Comparison of ENCODE assay signal across 35 cellular contexts in genomic region chr20:42941629-42942028, GRCh38.
"Had no signal": no experiment of that assay in that cellular context is flagged by ENCODE, and none has a peak within 500 bp of the region (broad histone marks: within the 10 kb centered on the region; RNA-seq: fewer than 3 reads in every experiment).

No MANE protein-coding gene starts in this region.

- H3K4me3 Mint-ChIP-seq: activated B cell treated with CpG ODN at 0.5 μM for 24 hours; activated CD4-positive, alpha-beta memory T cell treated with anti-CD3 and anti-CD28 coated beads, Interleukin-2, amount 10 ng/mL, durations not matched to agents 7 days and 5 days; activated CD4-positive, alpha-beta T cell treated with anti-CD3 and anti-CD28 coated beads, Interleukin-2, amount 10 ng/mL, durations not matched to agents 24 days and 14 days; activated CD8-positive, alpha-beta memory T cell treated with anti-CD3 and anti-CD28 coated beads, Interleukin-2, amount 10 ng/mL, durations not matched to agents 7 days and 5 days; activated CD8-positive, alpha-beta T cell treated with anti-CD3 and anti-CD28 coated beads, Interleukin-2, amount 10 ng/mL, durations not matched to agents 7 days and 5 days; activated naive CD4-positive, alpha-beta T cell treated with anti-CD3 and anti-CD28 coated beads, Interleukin-2, amount 10 ng/mL, durations not matched to agents 7 days and 5 days; activated naive CD4-positive, alpha-beta T cell treated with anti-CD3 and anti-CD28 coated beads, Interleukin-2, amount 50 U/mL, for 24 hours; activated naive CD8-positive, alpha-beta T cell; activated naive CD8-positive, alpha-beta T cell treated with anti-CD3 and anti-CD28 coated beads, Interleukin-2, amount 10 ng/mL, durations not matched to agents 7 days and 5 days; activated naive CD8-positive, alpha-beta T cell treated with anti-CD3 and anti-CD28 coated beads, Interleukin-2, amount 50 U/mL, for 24 hours; activated T-cell treated with anti-CD3 and anti-CD28 coated beads, Interleukin-2, amount 50 U/mL, for 24 hours; brain; central memory CD8-positive, alpha-beta T cell; T-helper 1 cell treated with Interleukin-12 subunit alpha and Interleukin-12 subunit beta and Interleukin-4 antibody, amounts not matched to agents 30 μg/mL and 1 μg/mL, for 36 hours; T-helper 2 cell treated with Interferon-gamma antibody and Interleukin-4, amounts not matched to agents 5 μg/mL and 100 μg/mL, for 36 hours had no signal

- H3K27ac Mint-ChIP-seq: activated B cell treated with CpG ODN at 0.5 μM for 24 hours; activated CD4-positive, alpha-beta memory T cell treated with anti-CD3 and anti-CD28 coated beads, Interleukin-2, amount 10 ng/mL, durations not matched to agents 7 days and 5 days; activated CD4-positive, alpha-beta T cell treated with anti-CD3 and anti-CD28 coated beads, Interleukin-2, amount 10 ng/mL, durations not matched to agents 24 days and 14 days; activated CD8-positive, alpha-beta memory T cell treated with anti-CD3 and anti-CD28 coated beads, Interleukin-2, amount 10 ng/mL, durations not matched to agents 7 days and 5 days; activated CD8-positive, alpha-beta T cell treated with anti-CD3 and anti-CD28 coated beads, Interleukin-2, amount 10 ng/mL, durations not matched to agents 7 days and 5 days; activated naive CD4-positive, alpha-beta T cell treated with anti-CD3 and anti-CD28 coated beads, Interleukin-2, amount 10 ng/mL, durations not matched to agents 7 days and 5 days; activated naive CD4-positive, alpha-beta T cell treated with anti-CD3 and anti-CD28 coated beads, Interleukin-2, amount 50 U/mL, for 24 hours; activated naive CD8-positive, alpha-beta T cell; activated naive CD8-positive, alpha-beta T cell treated with anti-CD3 and anti-CD28 coated beads, Interleukin-2, amount 10 ng/mL, durations not matched to agents 7 days and 5 days; activated naive CD8-positive, alpha-beta T cell treated with anti-CD3 and anti-CD28 coated beads, Interleukin-2, amount 50 U/mL, for 24 hours; activated T-cell treated with anti-CD3 and anti-CD28 coated beads, Interleukin-2, amount 50 U/mL, for 24 hours; activated T-helper 2 cell treated with anti-CD3 and anti-CD28 coated beads, Interferon-gamma antibody, Interleukin-2, Interleukin-4, amounts not matched to agents 10 μg/mL and 5 μg/mL and 100 μg/mL, durations not matched to agents 14 hours and 24 hours and 36 hours; brain; T-helper 1 cell treated with Interleukin-12 subunit alpha and Interleukin-12 subunit beta and Interleukin-4 antibody, amounts not matched to agents 30 μg/mL and 1 μg/mL, for 36 hours; T-helper 2 cell treated with Interferon-gamma antibody and Interleukin-4, amounts not matched to agents 5 μg/mL and 100 μg/mL, for 36 hours had no signal

- H3K4me1 Mint-ChIP-seq: activated B cell treated with CpG ODN at 0.5 μM for 24 hours; activated CD4-positive, alpha-beta memory T cell treated with anti-CD3 and anti-CD28 coated beads, Interleukin-2, amount 10 ng/mL, durations not matched to agents 7 days and 5 days; activated CD4-positive, alpha-beta T cell treated with anti-CD3 and anti-CD28 coated beads, Interleukin-2, amount 10 ng/mL, durations not matched to agents 24 days and 14 days; activated CD8-positive, alpha-beta memory T cell treated with anti-CD3 and anti-CD28 coated beads, Interleukin-2, amount 10 ng/mL, durations not matched to agents 7 days and 5 days; activated naive CD4-positive, alpha-beta T cell treated with anti-CD3 and anti-CD28 coated beads, Interleukin-2, amount 10 ng/mL, durations not matched to agents 7 days and 5 days; activated naive CD4-positive, alpha-beta T cell treated with anti-CD3 and anti-CD28 coated beads, Interleukin-2, amount 50 U/mL, for 24 hours; activated naive CD8-positive, alpha-beta T cell treated with anti-CD3 and anti-CD28 coated beads, Interleukin-2, amount 10 ng/mL, durations not matched to agents 7 days and 5 days; activated naive CD8-positive, alpha-beta T cell treated with anti-CD3 and anti-CD28 coated beads, Interleukin-2, amount 50 U/mL, for 24 hours; central memory CD8-positive, alpha-beta T cell had no signal

- H3K4me3 ChIP-seq: ascending aorta, cardiac muscle cell had no signal

- H3K27me3 ChIP-seq: ascending aorta, cardiac muscle cell had no signal

- H3K36me3 ChIP-seq: ascending aorta, cardiac muscle cell had no signal

- H3K36me3 Mint-ChIP-seq: activated CD8-positive, alpha-beta memory T cell treated with anti-CD3 and anti-CD28 coated beads, Interleukin-2, amount 10 ng/mL, durations not matched to agents 7 days and 5 days; activated naive CD4-positive, alpha-beta T cell treated with anti-CD3 and anti-CD28 coated beads, Interleukin-2, amount 10 ng/mL, durations not matched to agents 7 days and 5 days; activated naive CD4-positive, alpha-beta T cell treated with anti-CD3 and anti-CD28 coated beads, Interleukin-2, amount 50 U/mL, for 24 hours; activated naive CD8-positive, alpha-beta T cell; activated naive CD8-positive, alpha-beta T cell treated with anti-CD3 and anti-CD28 coated beads, Interleukin-2, amount 10 ng/mL, durations not matched to agents 7 days and 5 days; brain had no signal

- H3K27me3 Mint-ChIP-seq: activated B cell treated with CpG ODN at 0.5 μM for 24 hours; activated CD4-positive, alpha-beta memory T cell treated with anti-CD3 and anti-CD28 coated beads, Interleukin-2, amount 10 ng/mL, durations not matched to agents 7 days and 5 days; activated CD4-positive, alpha-beta T cell treated with anti-CD3 and anti-CD28 coated beads, Interleukin-2, amount 10 ng/mL, durations not matched to agents 24 days and 14 days; activated CD8-positive, alpha-beta memory T cell treated with anti-CD3 and anti-CD28 coated beads, Interleukin-2, amount 10 ng/mL, durations not matched to agents 7 days and 5 days; activated naive CD4-positive, alpha-beta T cell treated with anti-CD3 and anti-CD28 coated beads, Interleukin-2, amount 10 ng/mL, durations not matched to agents 7 days and 5 days; activated naive CD4-positive, alpha-beta T cell treated with anti-CD3 and anti-CD28 coated beads, Interleukin-2, amount 50 U/mL, for 24 hours; activated naive CD8-positive, alpha-beta T cell treated with anti-CD3 and anti-CD28 coated beads, Interleukin-2, amount 10 ng/mL, durations not matched to agents 7 days and 5 days; activated naive CD8-positive, alpha-beta T cell treated with anti-CD3 and anti-CD28 coated beads, Interleukin-2, amount 50 U/mL, for 24 hours; activated T-cell treated with anti-CD3 and anti-CD28 coated beads, Interleukin-2, amount 50 U/mL, for 24 hours; central memory CD8-positive, alpha-beta T cell had no signal

- H3K9me3 ChIP-seq: ascending aorta had no signal

- H3K4me1 ChIP-seq: ascending aorta had no signal

- H3K9me3 Mint-ChIP-seq: activated B cell treated with CpG ODN at 0.5 μM for 24 hours; activated CD4-positive, alpha-beta T cell treated with anti-CD3 and anti-CD28 coated beads, Interleukin-2, amount 10 ng/mL, durations not matched to agents 24 days and 14 days; activated naive CD4-positive, alpha-beta T cell treated with anti-CD3 and anti-CD28 coated beads, Interleukin-2, amount 50 U/mL, for 24 hours; activated T-cell treated with anti-CD3 and anti-CD28 coated beads, Interleukin-2, amount 50 U/mL, for 24 hours had no signal

- H3K27ac ChIP-seq: ascending aorta, cardiac muscle cell, VCaP had no signal

- DNase-seq: activated B cell treated with CpG ODN at 0.5 μM for 24 hours; activated CD4-positive, alpha-beta memory T cell treated with anti-CD3 and anti-CD28 coated beads, Interleukin-2, amount 10 ng/mL, durations not matched to agents 7 days and 5 days; activated CD4-positive, alpha-beta T cell treated with anti-CD3 and anti-CD28 coated beads for 4 hours; activated CD4-positive, alpha-beta T cell treated with anti-CD3 and anti-CD28 coated beads, Interleukin-2, amount 10 ng/mL, durations not matched to agents 24 days and 14 days; activated CD4-positive, alpha-beta T cell treated with anti-CD3 and anti-CD28 coated beads, Interleukin-2, amount 50 U/mL, for 48 hours; activated CD4-positive, CD25-positive, alpha-beta regulatory T cell treated with anti-CD3 and anti-CD28 coated beads, Interleukin-2, amount 50 U/mL, for 72 hours; activated CD8-positive, alpha-beta memory T cell treated with anti-CD3 and anti-CD28 coated beads for 24 hours; activated CD8-positive, alpha-beta memory T cell treated with anti-CD3 and anti-CD28 coated beads, Interleukin-2, amount 10 ng/mL, durations not matched to agents 7 days and 5 days; activated CD8-positive, alpha-beta memory T cell treated with anti-CD3 and anti-CD28 coated beads, Interleukin-2, amount 50 U/mL, for 48 hours; activated CD8-positive, alpha-beta T cell treated with anti-CD3 and anti-CD28 coated beads, Interleukin-2, amount 10 ng/mL, durations not matched to agents 7 days and 5 days; activated effector memory CD4-positive, alpha-beta T cell treated with Interleukin-2 at 50 U/mL for 16 hours; activated gamma-delta T cell; activated naive CD4-positive, alpha-beta T cell treated with anti-CD3 and anti-CD28 coated beads, Interleukin-2, amount 10 ng/mL, durations not matched to agents 7 days and 5 days; activated naive CD4-positive, alpha-beta T cell treated with Interleukin-2 at 50 U/mL for 16 hours; activated naive CD8-positive, alpha-beta T cell treated with anti-CD3 and anti-CD28 coated beads, Interleukin-2, amount 10 ng/mL, durations not matched to agents 7 days and 5 days; activated naive CD8-positive, alpha-beta T cell treated with anti-CD3 and anti-CD28 coated beads, Interleukin-2, amount 50 U/mL, for 24 hours; activated T-cell treated with anti-CD3 and anti-CD28 coated beads, Interleukin-2, amount 50 U/mL, for 24 hours; activated T-cell treated with anti-CD3 and anti-CD28 coated beads, Interleukin-2, amount 50 U/mL, for 48 hours; amygdala; anterior cingulate cortex; caudate nucleus; cerebellar nuclear complex; T-helper 1 cell; T-helper 2 cell; T-helper 9 cell had no signal
